ENCODE assay signal across 9 cellular contexts in genomic region chr22:40289991-40290459, GRCh38. TPM values are rescaled to one million over a fixed set of nuclear protein-coding genes. Genes with fewer than 3 reads are reported as not detected.
DNase-seq lines count a peak whose midpoint lies in the region; ATAC-seq, FAIRE-seq and TF ChIP-seq lines count a peak whose summit lies in the region.
"Had no signal": no experiment of that assay in that cellular context is flagged by ENCODE, and none has a peak within 500 bp of the region (broad histone marks: within the 10 kb centered on the region; RNA-seq: fewer than 3 reads in every experiment).

No MANE protein-coding gene starts in this region.

- H3K79me2 ChIP-seq in osteoblast (ENCODE audit: insufficient read depth, low read length), result no peaks in the 10 kb centered on the region

- H4K20me1 ChIP-seq in osteoblast (ENCODE audit: insufficient read depth, low read length), result peaks cover 2% of the 10 kb centered on the region

- H3K27me3 ChIP-seq in osteoblast (ENCODE audit: insufficient read depth, low read length), result no peaks in the 10 kb centered on the region

- H3K9me3 Mint-ChIP-seq in activated naive CD4-positive, alpha-beta T cell treated with anti-CD3 and anti-CD28 coated beads, Interleukin-2, amount 50 U/mL, for 24 hours, result no peaks in the 10 kb centered on the region
- H3K9me3 Mint-ChIP-seq in HFFc6, result no peaks in the 10 kb centered on the region

- H3K4me3 ChIP-seq in osteoblast (ENCODE audit: insufficient read depth, low read length), result no peak overlapping the region

- peak; percentile 77 for ATAC-seq in SK-N-SH treated with all-trans-retinoic acid at 6 μM for 48 hours

- H3K36me3 ChIP-seq in osteoblast (ENCODE audit: insufficient read depth, low read length), result peaks cover 24% of the 10 kb centered on the region

- no peaks in the 10 kb centered on the region for H3K27me3 Mint-ChIP-seq in activated naive CD4-positive, alpha-beta T cell treated with anti-CD3 and anti-CD28 coated beads, Interleukin-2, amount 50 U/mL, for 24 hours
- H3K27me3 Mint-ChIP-seq in HFFc6 (ENCODE audit: insufficient read depth), result peaks cover 3% of the 10 kb centered on the region

- peaks cover 75% of the 10 kb centered on the region for H3K4me1 Mint-ChIP-seq in activated naive CD4-positive, alpha-beta T cell treated with anti-CD3 and anti-CD28 coated beads, Interleukin-2, amount 50 U/mL, for 24 hours
- H3K4me1 Mint-ChIP-seq in HFFc6 (ENCODE audit: low read depth), result peaks cover 12% of the 10 kb centered on the region

- H3K27ac Mint-ChIP-seq in activated naive CD4-positive, alpha-beta T cell treated with anti-CD3 and anti-CD28 coated beads, Interleukin-2, amount 50 U/mL, for 24 hours, result peak overlapping the region; percentile 97
- no peak overlapping the region for H3K27ac Mint-ChIP-seq in HFFc6

- H3K36me3 Mint-ChIP-seq in activated naive CD4-positive, alpha-beta T cell treated with anti-CD3 and anti-CD28 coated beads, Interleukin-2, amount 50 U/mL, for 24 hours, result peaks cover 24% of the 10 kb centered on the region
- peaks cover 42% of the 10 kb centered on the region for H3K36me3 Mint-ChIP-seq in HFFc6 (ENCODE audit: low read depth)

- no peak overlapping the region for H3K27ac ChIP-seq in osteoblast (ENCODE audit: low read depth, low read length)

- FAIRE-seq in GM12891 (lab: Jason Lieb, UNC), result peak; percentile 48
- FAIRE-seq: keratinocyte had no signal

- DNase-seq in GM12891 (ENCODE audit: insufficient read length, low spot score) (no peak), cerebellar cortex (ENCODE audit: low spot score) (no peak), osteoblast (ENCODE audit: insufficient read length, low spot score, missing footprints) (no peak), HFFc6 (no peak), NCI-H2171 treated with DMSO at 0.1 percent for 48 hours (lab: John Stamatoyannopoulos, UW) (no peak)
- peak; percentile 57 for DNase-seq in stimulated activated CD4-positive, alpha-beta T cell treated with anti-CD3 and anti-CD28 coated beads, Interleukin-12 subunit alpha, Interleukin-12 subunit beta, amount 100 ng/mL, for 4 hours

- TF ChIP-seq CTCF in osteoblast (IDR thresholded peaks at IDR 0.05; ENCODE audit: extremely low read depth, low read depth, low read length) (no peak), HFFc6 (IDR thresholded peaks at IDR 0.05) (no peak)

- no peak overlapping the region for H2AFZ ChIP-seq in osteoblast (ENCODE audit: low read length)

- no peaks in the 10 kb centered on the region for H3K9me3 ChIP-seq in osteoblast (ENCODE audit: low read depth, low read length)

- no peaks in the 10 kb centered on the region for H3K4me1 ChIP-seq in osteoblast (ENCODE audit: insufficient read depth, low read length)

- peak overlapping the region; percentile 75 for H3K4me3 Mint-ChIP-seq in activated naive CD4-positive, alpha-beta T cell treated with anti-CD3 and anti-CD28 coated beads, Interleukin-2, amount 50 U/mL, for 24 hours
- no peak overlapping the region for H3K4me3 Mint-ChIP-seq in HFFc6

- H3K4me2 ChIP-seq in osteoblast (ENCODE audit: insufficient read depth, low read length), result no peak overlapping the region

- no peak for TF ChIP-seq POLR2A in GM12891 (IDR thresholded peaks at IDR 0.05; ENCODE audit: low read depth, low read length)

TF ChIP-seq in GM12891, 5 proteins besides CTCF, POLR2A, EP300 and RAD21:
- TF ChIP-seq POLR2AphosphoS5 (IDR thresholded peaks at IDR 0.05; ENCODE audit: low read depth, low read length), result no peak

TF ChIP-seq in SK-N-SH treated with all-trans-retinoic acid at 6 μM for 48 hours, 23 proteins besides CTCF, POLR2A, EP300 and RAD21:
- TF ChIP-seq RARB (CRISPR knock-in tag; IDR thresholded peaks at IDR 0.05) (no peak), TOX (CRISPR knock-in tag; IDR thresholded peaks at IDR 0.05; ENCODE audit: borderline replicate concordance) (no peak), GLIS3 (CRISPR knock-in tag; IDR thresholded peaks at IDR 0.05) (no peak), TCF4 (CRISPR knock-in tag; IDR thresholded peaks at IDR 0.05; ENCODE audit: borderline replicate concordance) (no peak), PPARA (CRISPR knock-in tag; IDR thresholded peaks at IDR 0.05; ENCODE audit: borderline replicate concordance) (no peak), ZNF8 (CRISPR knock-in tag; IDR thresholded peaks at IDR 0.05) (no peak), CSRNP3 (CRISPR knock-in tag; IDR thresholded peaks at IDR 0.05) (no peak)

RNA-seq across cellular contexts. Expression of gene ADSL, which starts 56.3 kb away (rescaled TPM):
- 108 TPM for polyA plus RNA-seq in GM12891 (2012; ENCODE audit: low read depth, missing spikeins)
- 120 and 155 TPM in 2 replicates for total RNA-seq in osteoblast
- 10 to 100 TPM; 60.6 to 73.8 (median 70.9) TPM for total RNA-seq in HFFc6 (2021; fragmentation: NEBNext Ultra II Directional; extraction: Animal tissue kit (Norgen Biotek cat#: 25700))
